Comparison of ENCODE assay signal across 8 cellular contexts in genomic region chr19:9673912-9674668, GRCh38. TPM values are rescaled to one million over a fixed set of nuclear protein-coding genes. Genes with fewer than 3 reads are reported as not detected.
DNase-seq lines count a peak whose midpoint lies in the region; ATAC-seq lines count a peak whose summit lies in the region.

No MANE protein-coding gene starts in this region.

- H3K27me3 ChIP-seq in iPS-20b (ENCODE audit: insufficient read depth, low read length) = no peaks in the 10 kb centered on the region

- H3K9me3 Mint-ChIP-seq in activated naive CD4-positive, alpha-beta T cell treated with anti-CD3 and anti-CD28 coated beads, Interleukin-2, amount 50 U/mL, for 72 hours = peaks cover 23 to 39% of the 10 kb centered on the region in 2 donors

- H3K27ac Mint-ChIP-seq in activated naive CD4-positive, alpha-beta T cell treated with anti-CD3 and anti-CD28 coated beads, Interleukin-2, amount 50 U/mL, for 72 hours = peak overlapping the region; percentile 93 to 98

- peaks cover 23% of the 10 kb centered on the region; the same call in 1 of the 2 replicates for H3K36me3 ChIP-seq in iPS-20b (ENCODE audit: insufficient read depth, low read depth, low read length)

- peak overlapping the region; percentile 87 for H3K9ac ChIP-seq in iPS-20b (ENCODE audit: low read depth, low read length)

- DNase-seq in ELR (ENCODE audit: low read depth) (peak; percentile 71), MV-4-11 (lab: John Stamatoyannopoulos, UW) (peak; percentile 24), NCI-H446 (lab: John Stamatoyannopoulos, UW) (no peak), NCI-H526 (lab: John Stamatoyannopoulos, UW) (no peak)
- DNase-seq in activated naive CD4-positive, alpha-beta T cell treated with anti-CD3 and anti-CD28 coated beads, Interleukin-2, amount 50 U/mL, for 72 hours (ENCODE audit: low spot score in 2 of 2) = peak; percentile 45 to 58
- peak; percentile 24 for DNase-seq in stimulated activated CD4-positive, alpha-beta T cell treated with anti-CD3 and anti-CD28 coated beads, Interleukin-1b, Interleukin-23, amount 100 ng/mL, for 48 hours
- DNase-seq in central memory CD4-positive, alpha-beta T cell = no peak

- H3K36me3 Mint-ChIP-seq in activated naive CD4-positive, alpha-beta T cell treated with anti-CD3 and anti-CD28 coated beads, Interleukin-2, amount 50 U/mL, for 72 hours = peaks cover 51 to 68% of the 10 kb centered on the region in 2 donors

- no peaks in the 10 kb centered on the region for H3K4me1 ChIP-seq in iPS-20b (ENCODE audit: insufficient read depth, low read length)

- peak overlapping the region; percentile 57 for H3K27ac ChIP-seq in iPS-20b (ENCODE audit: low read length)

- peaks cover 19% of the 10 kb centered on the region for H3K9me3 ChIP-seq in iPS-20b (ENCODE audit: insufficient read depth, low read depth, low read length)

- H3K4me3 ChIP-seq in iPS-20b (ENCODE audit: low read length) = peak overlapping the region; percentile 92

- ATAC-seq in activated naive CD4-positive, alpha-beta T cell treated with anti-CD3 and anti-CD28 coated beads, Interleukin-2, amount 50 U/mL, for 72 hours = peak; percentile 73 to 87

RNA-seq across cellular contexts. Expression of gene ZNF562, which starts 0.8 kb away (rescaled TPM):
- total RNA-seq in activated naive CD4-positive, alpha-beta T cell treated with anti-CD3 and anti-CD28 coated beads, Interleukin-2, amount 50 U/mL, for 72 hours = 10 to 100 TPM; 24.2 to 73.4 TPM

RNA-seq across cellular contexts. Expression of gene ZNF561, which starts 53.1 kb away (rescaled TPM):
- total RNA-seq in activated naive CD4-positive, alpha-beta T cell treated with anti-CD3 and anti-CD28 coated beads, Interleukin-2, amount 50 U/mL, for 72 hours = 10 to 100 TPM; 28.6 to 49.1 TPM

Comparison
In these comparisons a context has a peak if more than half of its experiments do, and no peak if none do; other contexts are left out.
1. DNase-seq: peak in ELR (single experiment), MV-4-11 (single experiment), activated naive CD4-positive, alpha-beta T cell treated with anti-CD3 and anti-CD28 coated beads, Interleukin-2, amount 50 U/mL, for 72 hours (2 of 2) and stimulated activated CD4-positive, alpha-beta T cell treated with anti-CD3 and anti-CD28 coated beads, Interleukin-1b, Interleukin-23, amount 100 ng/mL, for 48 hours (single experiment); none in central memory CD4-positive, alpha-beta T cell (single experiment), NCI-H446 (0 of 2) and NCI-H526 (0 of 2).